ENCODE assay signal across 7 cellular contexts in the genomic region with DNA sequence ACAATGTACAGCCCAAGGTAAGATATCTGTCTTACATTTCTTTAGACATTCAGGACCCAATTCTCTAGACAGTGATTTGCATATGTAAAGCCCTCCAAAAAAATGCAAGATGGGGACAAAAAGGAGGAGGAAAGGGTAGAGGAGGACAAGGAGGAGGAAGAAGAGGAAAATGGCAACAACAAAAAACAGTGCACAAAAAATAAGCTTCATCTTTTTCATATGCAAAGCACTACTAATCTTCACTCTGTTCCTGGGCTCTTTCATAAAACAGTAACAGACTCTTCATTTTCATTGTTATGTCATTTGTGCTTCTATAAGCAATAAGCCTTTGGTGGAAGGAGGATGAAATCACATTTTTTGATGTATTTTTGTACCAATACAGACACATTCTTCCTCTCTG.
"Had no signal": no experiment of that assay in that cellular context is flagged by ENCODE, and none has a peak within 500 bp of the region (broad histone marks: within the 10 kb centered on the region; RNA-seq: fewer than 3 reads in every experiment).

No MANE protein-coding gene starts in this region.

- H3K36me3 Mint-ChIP-seq: IgD-negative memory B cell had no signal

- DNase-seq: IMR-90, KBM-7, KG1 had no signal

- H3K4me3 ChIP-seq: K562 had no signal

- H3K27ac ChIP-seq: HL-60 had no signal

- H3K27me3 Mint-ChIP-seq: IgD-negative memory B cell had no signal

- ATAC-seq: HepG2, K562 had no signal

- H3K27ac Mint-ChIP-seq: IgD-negative memory B cell had no signal
